18 cellular contexts compared by ENCODE assay signal in genomic region chr9:107848598-107848997, GRCh38.
DNase-seq lines count a peak whose midpoint lies in the region; ATAC-seq and TF ChIP-seq lines count a peak whose summit lies in the region.
"Had no signal": no experiment of that assay in that cellular context is flagged by ENCODE, and none has a peak within 500 bp of the region (broad histone marks: within the 10 kb centered on the region; RNA-seq: fewer than 3 reads in every experiment).

No MANE protein-coding gene starts in this region.

- TF ChIP-seq EP300 in sigmoid colon (IDR thresholded peaks at IDR 0.05) (no peak), ovary (IDR thresholded peaks at IDR 0.05) (no peak)

- WGBS in esophagus squamous epithelium, 2 donors: 35% methylated on average over 3 of the region's 3 CpGs
- WGBS in sigmoid colon, 2 donors: 64 to 77% methylated on average over 3 of the region's 3 CpGs
- 3 to 11% (median 8%) methylated on average over 3 of the region's 3 CpGs for WGBS in ovary, 3 donors

- ATAC-seq in GM21528 (IDR thresholded peaks at IDR 0.05; ENCODE audit: low FRiP score, unreplicated experiment): no peak
- no peak for ATAC-seq in GM19351 (IDR thresholded peaks at IDR 0.05; ENCODE audit: unreplicated experiment)
- ATAC-seq: body of pancreas, left lung had no signal

- no peaks in the 10 kb centered on the region for H3K36me3 ChIP-seq in esophagus squamous epithelium
- no peaks in the 10 kb centered on the region for H3K36me3 ChIP-seq in sigmoid colon
- H3K36me3 ChIP-seq in ovary: no peaks in the 10 kb centered on the region
- H3K36me3 ChIP-seq: left lung, SJSA1 had no signal

- no peaks in the 10 kb centered on the region for H3K27me3 ChIP-seq in esophagus squamous epithelium
- no peaks in the 10 kb centered on the region for H3K27me3 ChIP-seq in sigmoid colon
- H3K27me3 ChIP-seq in ovary: no peaks in the 10 kb centered on the region
- H3K27me3 ChIP-seq: body of pancreas, left lung, SJSA1 had no signal

- peak overlapping the region in 3 of 4 donors; percentile 19 to 51 (median 42) for H3K27ac ChIP-seq in esophagus squamous epithelium
- H3K27ac ChIP-seq in sigmoid colon: peak overlapping the region; percentile 11 to 51 (median 19)
- no peak overlapping the region for H3K27ac ChIP-seq in ovary
- H3K27ac ChIP-seq: body of pancreas, SJSA1 had no signal

- peak; percentile 23 for DNase-seq in AG20443 (ENCODE audit: low spot score)
- DNase-seq in NOMO-1 (lab: John Stamatoyannopoulos, UW; ENCODE audit: unreplicated experiment in 2 of 2): peak; percentile 33 to 90
- DNase-seq in esophagus squamous epithelium (lab: John Stamatoyannopoulos, UW): no peak
- DNase-seq in sigmoid colon: no peak
- DNase-seq in NCI-H226: no peak
- no peak for DNase-seq in ovary
- DNase-seq: activated CD4-positive, alpha-beta T cell treated with anti-CD3 and anti-CD28 coated beads, Interleukin-2, amount 10 ng/mL, durations not matched to agents 24 days and 14 days; activated naive CD4-positive, alpha-beta T cell treated with Interleukin-2 at 50 U/mL for 16 hours; activated T-cell treated with anti-CD3 and anti-CD28 coated beads for 4 hours; body of pancreas; Caco-2; GOT3; Karpas-422; left lung; T1000 had no signal

- peaks cover 0 to 24% (median 12%) of the 10 kb centered on the region in 3 donors for H3K4me1 ChIP-seq in esophagus squamous epithelium
- H3K4me1 ChIP-seq in sigmoid colon: peaks cover 0 to 9% (median 0%) of the 10 kb centered on the region in 4 donors
- peaks cover 3% of the 10 kb centered on the region for H3K4me1 ChIP-seq in ovary (ENCODE audit: insufficient read depth)
- H3K4me1 ChIP-seq: body of pancreas, Caco-2, SJSA1 had no signal

- no peaks in the 10 kb centered on the region for H3K9me3 ChIP-seq in esophagus squamous epithelium
- H3K9me3 ChIP-seq in sigmoid colon: no peaks in the 10 kb centered on the region
- no peaks in the 10 kb centered on the region for H3K9me3 ChIP-seq in ovary
- H3K9me3 ChIP-seq: body of pancreas, Caco-2, SJSA1 had no signal

- H3K4me3 ChIP-seq in esophagus squamous epithelium (no peak overlapping the region), sigmoid colon (no peak overlapping the region), ovary (no peak overlapping the region)
- H3K4me3 ChIP-seq: body of pancreas, left lung, SJSA1 had no signal

- intact Hi-C loops in esophagus squamous epithelium (cut with DNase I) (no loop called here), sigmoid colon (cut with DNase I) (no loop called here), ovary (cut with DNase I) (loop anchor here in 1 of 4 donors (10.0 kb wide), 1 partner anchor 54 kb away; no protein-coding TSS in a partner anchor)

- TF ChIP-seq POLR2A in esophagus squamous epithelium (IDR thresholded peaks at IDR 0.05): no peak
- no peak for TF ChIP-seq POLR2A in sigmoid colon (IDR thresholded peaks at IDR 0.05)
- TF ChIP-seq POLR2A in ovary (IDR thresholded peaks at IDR 0.05): no peak

- TF ChIP-seq CTCF in esophagus squamous epithelium (IDR thresholded peaks at IDR 0.05) (no peak), sigmoid colon (IDR thresholded peaks at IDR 0.05) (no peak), ovary (IDR thresholded peaks at IDR 0.05) (no peak)

Comparison
In these comparisons a context has a peak if more than half of its experiments do, and no peak if none do; other contexts are left out.
1. DNase-seq: peak in AG20443 (single experiment) and NOMO-1 (2 of 2); none in esophagus squamous epithelium (single experiment), sigmoid colon (single experiment), NCI-H226 (single experiment) and ovary (0 of 5).
2. H3K27ac ChIP-seq: peak in esophagus squamous epithelium (3 of 4) and sigmoid colon (4 of 4); none in ovary (0 of 2).